In genomic region chr3:188169826-188170455, GRCh38 we compare ENCODE assay signal across 1 cellular context.
TF ChIP-seq lines count a peak whose summit lies in the region.

No MANE protein-coding gene starts in this region.

TF ChIP-seq in SK-N-SH, 30 proteins besides CTCF, POLR2A, EP300 and RAD21 (continued from another document):
- no peak for TF ChIP-seq MAX (IDR thresholded peaks at IDR 0.05; ENCODE audit: low read depth)
- TF ChIP-seq ZBTB33 (IDR thresholded peaks at IDR 0.05; ENCODE audit: borderline replicate concordance, low read depth): no peak
- TF ChIP-seq MEF2A (IDR thresholded peaks at IDR 0.05; ENCODE audit: borderline replicate concordance, low read depth): no peak
- TF ChIP-seq TEAD4 (IDR thresholded peaks at IDR 0.05; ENCODE audit: borderline replicate concordance, insufficient read depth): no peak
- TF ChIP-seq IRF3 (IDR thresholded peaks at IDR 0.05; ENCODE audit: low read depth, low read length): no peak
TF ChIP-seq in SK-N-SH: peak in this region for 0.
